8 cellular contexts compared by ENCODE assay signal in the genomic region with DNA sequence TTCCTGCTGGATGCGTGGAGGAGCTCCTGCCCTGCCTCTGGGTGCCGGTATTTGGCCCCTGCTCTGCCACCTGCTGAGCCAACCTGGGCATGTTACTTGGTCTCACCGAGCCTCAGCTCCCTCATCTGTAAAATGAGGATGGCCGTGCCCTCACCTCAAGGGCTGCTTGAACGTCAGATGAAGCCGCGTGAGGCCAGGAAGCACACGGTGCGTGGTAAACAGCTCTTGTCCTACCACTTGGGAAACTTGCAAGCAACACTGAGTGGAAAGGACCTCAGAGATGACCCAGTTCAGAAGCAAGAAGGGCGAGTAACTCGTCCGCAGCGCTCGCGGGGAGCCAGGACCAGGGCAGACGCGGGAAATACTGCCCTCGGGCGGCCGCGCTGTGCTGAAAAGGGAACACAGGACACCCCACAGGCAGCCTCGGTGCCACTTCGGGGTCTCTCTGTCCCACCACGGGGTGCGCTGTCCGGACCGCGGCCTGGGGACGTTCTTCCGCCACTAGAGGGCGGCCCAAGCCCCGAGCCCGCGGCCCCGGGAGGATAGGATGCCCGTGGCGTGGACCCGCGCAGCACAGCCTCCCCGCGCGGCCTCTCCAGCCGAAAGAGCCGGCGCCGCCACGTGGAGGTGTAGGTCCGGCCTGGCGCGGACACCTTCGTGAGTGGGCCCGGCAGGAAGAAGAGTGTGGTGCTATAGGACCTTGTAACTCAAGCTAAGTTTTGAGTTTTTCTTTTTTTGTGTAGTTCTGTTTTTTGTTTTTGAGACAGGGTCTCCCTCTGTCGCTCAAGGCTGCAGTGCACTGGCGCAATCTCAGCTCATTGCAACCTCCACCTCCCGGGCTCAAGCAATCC.
DNase-seq lines count a peak whose midpoint lies in the region; ATAC-seq and TF ChIP-seq lines count a peak whose summit lies in the region.

No MANE protein-coding gene starts in this region.

- H3K9me3 Mint-ChIP-seq in glutamatergic neuron (ENCODE audit: unreplicated experiment), result peaks cover 9% of the 10 kb centered on the region
- no peaks in the 10 kb centered on the region for H3K9me3 Mint-ChIP-seq in type B pancreatic cell

- H3K9ac ChIP-seq in parathyroid adenoma, result no peak overlapping the region

- CTCF ChIA-PET in BJ (lab: Yijun Ruan, JAX), result interaction anchor here (0.6 to 3.1 kb wide), 28 partner anchors 9 to 924 kb away, joined by 3 to 44 read pairs (median 4); a partner anchor contains a TSS

- TF ChIP-seq CTCF in BJ (IDR thresholded peaks at IDR 0.05; ENCODE audit: insufficient read depth, low read depth, low read length) (peak; percentile 89), glutamatergic neuron (IDR thresholded peaks at IDR 0.05; ENCODE audit: partially characterized antibody, unreplicated experiment) (peak; percentile 97), parathyroid adenoma (IDR thresholded peaks at IDR 0.05) (peak; percentile 94), type B pancreatic cell (conservative IDR thresholded peaks at IDR 0.05) (peak; percentile 99)

- no peaks in the 10 kb centered on the region for H3K79me2 ChIP-seq in parathyroid adenoma

- H3K4me3 ChIP-seq in BJ (ENCODE audit: low read depth, low read length), result peak overlapping the region; percentile 21; the same call in 1 of the 2 replicates
- H3K4me3 ChIP-seq in parathyroid adenoma (ENCODE audit: low read depth, low read length), result no peak overlapping the region

- POLR2A ChIA-PET in BJ (lab: Charles Lee), result interaction anchor here (0.5 kb wide), 1 partner anchor 478 kb away, joined by 12 read pairs; no protein-coding TSS in a partner anchor

- ATAC-seq in GM19351 (IDR thresholded peaks at IDR 0.05; ENCODE audit: unreplicated experiment) (peak; percentile 94), HG03439 (IDR thresholded peaks at IDR 0.05; ENCODE audit: unreplicated experiment) (peak; percentile 84)

- no peaks in the 10 kb centered on the region for H3K4me1 ChIP-seq in parathyroid adenoma

- H3K4me1 Mint-ChIP-seq in glutamatergic neuron (ENCODE audit: low read depth, unreplicated experiment) (peaks cover 6% of the 10 kb centered on the region), type B pancreatic cell (ENCODE audit: unreplicated experiment) (peaks cover 8% of the 10 kb centered on the region)

- peak overlapping the region; percentile 83 for H2AFZ ChIP-seq in parathyroid adenoma

- H3K4me2 ChIP-seq in parathyroid adenoma (ENCODE audit: low read length), result peak overlapping the region; percentile 60

- no peaks in the 10 kb centered on the region for H3K9me3 ChIP-seq in parathyroid adenoma (ENCODE audit: control insufficient read depth, low read length)

- DNase-seq in BJ (ENCODE audit: low read depth) (no peak), SHP77 treated with DMSO at 0.1 percent for 48 hours (lab: John Stamatoyannopoulos, UW) (peak; percentile 2), glutamatergic neuron (peak; percentile 84), type B pancreatic cell (ENCODE audit: extremely low spot score, unreplicated experiment) (peak; percentile 85)
- peak; percentile 31 to 63 (median 48) for DNase-seq in activated naive CD4-positive, alpha-beta T cell (lab: John Stamatoyannopoulos, UW)

- no peaks in the 10 kb centered on the region for H3K36me3 ChIP-seq in BJ (ENCODE audit: control insufficient read depth, insufficient read depth, low read length)
- no peaks in the 10 kb centered on the region for H3K36me3 ChIP-seq in parathyroid adenoma (ENCODE audit: control insufficient read depth, insufficient read depth, low read length)

- H3K36me3 Mint-ChIP-seq in glutamatergic neuron (ENCODE audit: unreplicated experiment) (peaks cover 11% of the 10 kb centered on the region), type B pancreatic cell (no peaks in the 10 kb centered on the region)

- H3K4me3 Mint-ChIP-seq in glutamatergic neuron (ENCODE audit: unreplicated experiment), result no peak overlapping the region
- peak overlapping the region; percentile 74 for H3K4me3 Mint-ChIP-seq in type B pancreatic cell

- H3K27ac Mint-ChIP-seq in glutamatergic neuron (ENCODE audit: unreplicated experiment), result no peak overlapping the region
- no peak overlapping the region for H3K27ac Mint-ChIP-seq in type B pancreatic cell

- H3K27me3 Mint-ChIP-seq in glutamatergic neuron (ENCODE audit: unreplicated experiment) (peaks cover 4% of the 10 kb centered on the region), type B pancreatic cell (peaks cover 19% of the 10 kb centered on the region)

- H3K27me3 ChIP-seq in BJ (ENCODE audit: control insufficient read depth, insufficient read depth, low read length) (peaks cover 14% of the 10 kb centered on the region), parathyroid adenoma (ENCODE audit: control insufficient read depth, insufficient read depth, low read length) (no peaks in the 10 kb centered on the region)

- no peak overlapping the region for H3K27ac ChIP-seq in parathyroid adenoma
